Comparison of ENCODE assay signal across 7 cellular contexts in the genomic region with DNA sequence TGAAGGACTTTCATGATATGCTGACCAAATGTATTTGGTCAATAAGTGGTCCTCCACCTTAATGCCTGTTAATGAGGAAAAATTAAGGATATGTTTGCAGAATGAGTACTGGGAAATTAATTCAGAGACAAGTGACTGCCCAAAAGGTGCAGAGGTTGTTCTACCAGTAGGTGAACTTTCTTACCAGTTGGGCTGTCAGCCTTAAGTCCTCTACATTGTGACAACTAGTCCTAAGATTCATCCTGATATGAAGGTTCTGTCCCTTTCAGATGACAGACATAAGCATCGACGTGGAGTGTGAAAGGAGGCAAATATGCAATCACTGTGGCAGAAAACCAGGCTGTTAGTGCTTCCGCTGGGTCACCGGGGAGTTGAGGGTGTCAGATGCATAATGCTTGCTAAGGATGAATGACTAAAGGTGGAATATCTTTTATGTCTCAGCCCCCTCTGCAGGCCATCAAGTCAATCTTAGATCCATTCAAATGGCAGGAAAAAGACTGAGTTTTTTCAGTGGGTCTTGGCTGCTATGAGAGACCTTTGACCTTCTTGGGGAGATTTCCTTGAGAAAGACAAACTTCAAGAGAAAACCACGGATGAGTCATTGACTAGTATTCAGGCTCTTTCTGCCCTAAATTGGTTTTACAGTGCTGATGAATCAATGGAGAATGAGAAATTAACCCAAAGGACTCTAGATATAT.
A peak's percentile ranks its signal among the peaks of the same experiment; 100 is the strongest.
DNase-seq lines count a peak whose midpoint lies in the region; ATAC-seq, FAIRE-seq and TF ChIP-seq lines count a peak whose summit lies in the region.

No MANE protein-coding gene starts in this region.

- H3K4me1 ChIP-seq in GM23248 (ENCODE audit: insufficient read depth): peaks cover 11% of the 10 kb centered on the region
- peaks cover 10% of the 10 kb centered on the region for H3K4me1 ChIP-seq in astrocyte (ENCODE audit: insufficient read depth, low read length)

- no peak overlapping the region for H3K4me3 ChIP-seq in GM23248
- H3K4me3 ChIP-seq in astrocyte (ENCODE audit: insufficient read depth, low read depth, low read length): no peak overlapping the region

- H3K4me2 ChIP-seq in GM23248 (ENCODE audit: unreplicated experiment) (no peak overlapping the region), astrocyte (ENCODE audit: low read length) (peak overlapping the region; percentile 45)

- intact Hi-C loops in CD4-positive, alpha-beta T cell (cut with DNase I, micrococcal nuclease): no loop called here

- H3K27me3 Mint-ChIP-seq in astrocyte (ENCODE audit: low read depth, unreplicated experiment): no peaks in the 10 kb centered on the region
- peaks cover 4% of the 10 kb centered on the region for H3K27me3 Mint-ChIP-seq in CD4-positive, alpha-beta T cell

- DNase-seq in GM23248 (peak; percentile 84), M059J (ENCODE audit: low read depth) (peak; percentile 95), astrocyte (ENCODE audit: low read depth) (peak; percentile 93), non-pigmented ciliary epithelial cell (ENCODE audit: low read depth) (peak; percentile 74)
- no peak for DNase-seq in activated effector memory CD4-positive, alpha-beta T cell treated with anti-CD3 and anti-CD28 coated beads, Interleukin-2, amount 50 U/mL, for 16 hours
- no peak for DNase-seq in CD4-positive, alpha-beta T cell

- TF ChIP-seq CTCF in GM12873 (IDR thresholded peaks at IDR 0.05; ENCODE audit: insufficient read depth, low read depth, low read length, missing control alignments) (peak; percentile 25), astrocyte (IDR thresholded peaks at IDR 0.05; ENCODE audit: insufficient read depth, low read depth, low read length) (peak; percentile 13)
- TF ChIP-seq CTCF in CD4-positive, alpha-beta T cell (IDR thresholded peaks at IDR 0.05): no peak

- 21 to 26% methylated on average over 5 of the region's 5 CpGs for WGBS in GM23248 (ENCODE audit: low coverage in 1 of 2, low lambda C conversion rate in 2 of 2, missing lambda C conversion rate in 2 of 2), 2 experiments

- POLR2A ChIA-PET in CD4-positive, alpha-beta T cell (lab: Charles Lee): no interaction called here

- no peak for ATAC-seq in CD4-positive, alpha-beta T cell (ENCODE audit: poor library complexity)

- peak; percentile 82 for FAIRE-seq in astrocyte (lab: Jason Lieb, UNC)

- in situ Hi-C loops in GM23248 (cut with MboI): no loop called here

- no peaks in the 10 kb centered on the region for H3K36me3 Mint-ChIP-seq in astrocyte (ENCODE audit: low read depth, unreplicated experiment)
- H3K36me3 Mint-ChIP-seq in CD4-positive, alpha-beta T cell (ENCODE audit: low read depth): no peaks in the 10 kb centered on the region

- H3F3A ChIP-seq in GM23248 (ENCODE audit: insufficient read depth): 0 out of 2 replicates have a peak, but pooled peaks cover 8% of the 10 kb centered on the region

- H3K27ac Mint-ChIP-seq in astrocyte (ENCODE audit: unreplicated experiment): peak overlapping the region; percentile 90
- H3K27ac Mint-ChIP-seq in CD4-positive, alpha-beta T cell: no peak overlapping the region

- no peaks in the 10 kb centered on the region for H4K20me1 ChIP-seq in GM23248 (ENCODE audit: insufficient read depth)
- no peaks in the 10 kb centered on the region for H4K20me1 ChIP-seq in astrocyte (ENCODE audit: insufficient read depth, low read length)

- peaks cover 18% of the 10 kb centered on the region for H3K4me1 Mint-ChIP-seq in astrocyte (ENCODE audit: low read depth, unreplicated experiment)
- no peaks in the 10 kb centered on the region for H3K4me1 Mint-ChIP-seq in CD4-positive, alpha-beta T cell (ENCODE audit: low read depth)

- CTCF ChIA-PET in CD4-positive, alpha-beta T cell (lab: Charles Lee): no interaction called here

- H3K27ac ChIP-seq in GM23248: no peak overlapping the region
- no peak overlapping the region for H3K27ac ChIP-seq in astrocyte (ENCODE audit: low read depth, low read length)
- H3K27ac ChIP-seq in CD4-positive, alpha-beta T cell (ENCODE audit: low read depth, low read length): no peak overlapping the region

- H2AFZ ChIP-seq in GM23248 (no peak overlapping the region), astrocyte (ENCODE audit: low read depth, low read length) (no peak overlapping the region)

- H3K36me3 ChIP-seq in GM23248 (ENCODE audit: low read depth) (no peaks in the 10 kb centered on the region), astrocyte (ENCODE audit: insufficient read depth, low read length) (no peaks in the 10 kb centered on the region)

- no peak overlapping the region for H3K4me3 Mint-ChIP-seq in astrocyte (ENCODE audit: unreplicated experiment)
- H3K4me3 Mint-ChIP-seq in CD4-positive, alpha-beta T cell: no peak overlapping the region

- no peak overlapping the region for H3K9ac ChIP-seq in GM23248
- no peak overlapping the region for H3K9ac ChIP-seq in astrocyte (ENCODE audit: low read length)

- no peaks in the 10 kb centered on the region for H3K9me3 ChIP-seq in GM23248 (ENCODE audit: low read depth)
- H3K9me3 ChIP-seq in astrocyte (ENCODE audit: insufficient read depth, low read depth, low read length): no peaks in the 10 kb centered on the region
- no peaks in the 10 kb centered on the region for H3K9me3 ChIP-seq in CD4-positive, alpha-beta T cell (ENCODE audit: control insufficient read depth, low read length)

- H3K9me3 Mint-ChIP-seq in astrocyte (ENCODE audit: unreplicated experiment): no peaks in the 10 kb centered on the region
- no peaks in the 10 kb centered on the region for H3K9me3 Mint-ChIP-seq in CD4-positive, alpha-beta T cell

- H3K9me2 ChIP-seq in GM23248 (ENCODE audit: insufficient read depth): no peaks in the 10 kb centered on the region

- H3K79me2 ChIP-seq in GM23248 (ENCODE audit: insufficient read depth) (no peaks in the 10 kb centered on the region), astrocyte (ENCODE audit: insufficient read depth, low read length) (no peaks in the 10 kb centered on the region)

- no peaks in the 10 kb centered on the region for H3K27me3 ChIP-seq in GM23248 (replicated peaks; ENCODE audit: insufficient read depth)
- H3K27me3 ChIP-seq in astrocyte (ENCODE audit: insufficient read depth, low read length): peaks cover 3% of the 10 kb centered on the region
- H3K27me3 ChIP-seq in CD4-positive, alpha-beta T cell (ENCODE audit: control insufficient read depth, insufficient read depth, low read length): no peaks in the 10 kb centered on the region

Comparison
In these comparisons a context has a peak if more than half of its experiments do, and no peak if none do; other contexts are left out.
1. DNase-seq: peak in GM23248 (single experiment), M059J (single experiment), astrocyte (single experiment) and non-pigmented ciliary epithelial cell (single experiment); none in activated effector memory CD4-positive, alpha-beta T cell treated with anti-CD3 and anti-CD28 coated beads, Interleukin-2, amount 50 U/mL, for 16 hours (single experiment) and CD4-positive, alpha-beta T cell (0 of 10).